11 cellular contexts compared by ENCODE assay signal in genomic region chr11:68528630-68529029, GRCh38.
DNase-seq lines count a peak whose midpoint lies in the region; ATAC-seq and TF ChIP-seq lines count a peak whose summit lies in the region.
"Had no signal": no experiment of that assay in that cellular context is flagged by ENCODE, and none has a peak within 500 bp of the region (broad histone marks: within the 10 kb centered on the region; RNA-seq: fewer than 3 reads in every experiment).

No MANE protein-coding gene starts in this region.

- peaks cover 48% of the 10 kb centered on the region for H3K4me1 Mint-ChIP-seq in activated naive CD4-positive, alpha-beta T cell treated with anti-CD3 and anti-CD28 coated beads, Interleukin-2, amount 10 ng/mL, durations not matched to agents 7 days and 5 days
- H3K4me1 Mint-ChIP-seq in activated B cell treated with CpG ODN at 0.5 μM for 24 hours: peaks cover 29% of the 10 kb centered on the region

- no peak overlapping the region for H2AFZ ChIP-seq in hepatocyte

- POLR2A ChIA-PET in activated B cell treated with CpG ODN at 0.5 μM for 24 hours (lab: Charles Lee): no interaction called here

- H3K4me3 Mint-ChIP-seq in activated naive CD4-positive, alpha-beta T cell treated with anti-CD3 and anti-CD28 coated beads, Interleukin-2, amount 10 ng/mL, durations not matched to agents 7 days and 5 days: no peak overlapping the region
- no peak overlapping the region for H3K4me3 Mint-ChIP-seq in activated B cell treated with CpG ODN at 0.5 μM for 24 hours

- no peaks in the 10 kb centered on the region for H3K27me3 ChIP-seq in hepatocyte
- H3K27me3 ChIP-seq in stomach: no peaks in the 10 kb centered on the region
- no peaks in the 10 kb centered on the region for H3K27me3 ChIP-seq in ascending aorta
- H3K27me3 ChIP-seq: vagina had no signal

- peaks cover 92% of the 10 kb centered on the region for H3K79me2 ChIP-seq in hepatocyte

- TF ChIP-seq CTCF in activated B cell treated with CpG ODN at 0.5 μM for 24 hours (IDR thresholded peaks at IDR 0.05): no peak
- TF ChIP-seq CTCF in hepatocyte (IDR thresholded peaks at IDR 0.05; ENCODE audit: poor library complexity): no peak
- no peak for TF ChIP-seq CTCF in stomach (IDR thresholded peaks at IDR 0.05)
- no peak for TF ChIP-seq CTCF in ascending aorta (IDR thresholded peaks at IDR 0.05)

- no peaks in the 10 kb centered on the region for H3K36me3 ChIP-seq in hepatocyte (replicated peaks; ENCODE audit: insufficient read depth, low read depth)
- peaks cover 0 to 42% (median 39%) of the 10 kb centered on the region in 4 donors for H3K36me3 ChIP-seq in stomach
- H3K36me3 ChIP-seq in ascending aorta: peaks cover 7 to 34% of the 10 kb centered on the region in 2 donors

- no peaks in the 10 kb centered on the region for H3K9me2 ChIP-seq in hepatocyte (replicated peaks; ENCODE audit: insufficient read depth)

- DNase-seq in activated naive CD4-positive, alpha-beta T cell treated with anti-CD3 and anti-CD28 coated beads, Interleukin-2, amount 10 ng/mL, durations not matched to agents 7 days and 5 days: peak; percentile 53
- DNase-seq in activated naive CD4-positive, alpha-beta T cell treated with anti-CD3 and anti-CD28 coated beads, Interleukin-2, amount 50 U/mL, for 16 hours: no peak
- DNase-seq in activated B cell treated with CpG ODN at 0.5 μM for 24 hours (no peak), hepatocyte (ENCODE audit: low spot score) (peak; percentile 47), stomach (no peak), NCI-H1417 (lab: John Stamatoyannopoulos, UW) (no peak), ascending aorta (ENCODE audit: low spot score in 2 of 2) (no peak)
- DNase-seq: NCI-H1694 had no signal

- H3K27me3 Mint-ChIP-seq in activated naive CD4-positive, alpha-beta T cell treated with anti-CD3 and anti-CD28 coated beads, Interleukin-2, amount 10 ng/mL, durations not matched to agents 7 days and 5 days: no peaks in the 10 kb centered on the region
- no peaks in the 10 kb centered on the region for H3K27me3 Mint-ChIP-seq in activated B cell treated with CpG ODN at 0.5 μM for 24 hours

- intact Hi-C loops in activated B cell treated with CpG ODN at 0.5 μM for 24 hours (cut with micrococcal nuclease): no loop called here
- intact Hi-C loops in stomach (cut with DNase I; ENCODE audit: low total_unique reads): no loop called here
- intact Hi-C loops in ascending aorta (cut with DNase I): no loop called here

- H4K20me1 ChIP-seq in hepatocyte (ENCODE audit: insufficient read depth, poor library complexity, severe bottlenecking): peaks cover 32% of the 10 kb centered on the region

- ATAC-seq in activated B cell treated with CpG ODN at 0.5 μM for 24 hours (ENCODE audit: low read depth) (peak; percentile 75), GM18870 (IDR thresholded peaks at IDR 0.05; ENCODE audit: unreplicated experiment) (no peak)

- H3K27ac ChIP-seq in hepatocyte: peak overlapping the region; percentile 15
- H3K27ac ChIP-seq in stomach: peak overlapping the region in 4 of 5 donors; percentile 33 to 59 (median 41)
- no peak overlapping the region for H3K27ac ChIP-seq in ascending aorta
- H3K27ac ChIP-seq: coronary artery, vagina had no signal

- H3K9me3 ChIP-seq in hepatocyte (ENCODE audit: low read depth) (no peaks in the 10 kb centered on the region), stomach (no peaks in the 10 kb centered on the region), ascending aorta (no peaks in the 10 kb centered on the region)
- H3K9me3 ChIP-seq: vagina had no signal

- peaks cover 64% of the 10 kb centered on the region for H3K36me3 Mint-ChIP-seq in activated naive CD4-positive, alpha-beta T cell treated with anti-CD3 and anti-CD28 coated beads, Interleukin-2, amount 10 ng/mL, durations not matched to agents 7 days and 5 days
- H3K36me3 Mint-ChIP-seq in activated B cell treated with CpG ODN at 0.5 μM for 24 hours (ENCODE audit: low read depth): peaks cover 81% of the 10 kb centered on the region

- H3K9me3 Mint-ChIP-seq in activated naive CD4-positive, alpha-beta T cell treated with anti-CD3 and anti-CD28 coated beads, Interleukin-2, amount 10 ng/mL, durations not matched to agents 7 days and 5 days: no peaks in the 10 kb centered on the region
- H3K9me3 Mint-ChIP-seq in activated B cell treated with CpG ODN at 0.5 μM for 24 hours: no peaks in the 10 kb centered on the region

- no peak for TF ChIP-seq POLR2A in stomach (IDR thresholded peaks at IDR 0.05)

- no peak overlapping the region for H3K4me3 ChIP-seq in hepatocyte
- H3K4me3 ChIP-seq in stomach: no peak overlapping the region
- no peak overlapping the region for H3K4me3 ChIP-seq in ascending aorta
- H3K4me3 ChIP-seq: coronary artery, vagina had no signal

- WGBS in hepatocyte (ENCODE audit: low lambda C conversion rate, missing lambda C conversion rate): 73% methylated on average over 5 of the region's 5 CpGs
- 43 to 66% (median 59%) methylated on average over 5 of the region's 5 CpGs for WGBS in stomach, 5 donors

- peak overlapping the region; percentile 81 for H3K27ac Mint-ChIP-seq in activated naive CD4-positive, alpha-beta T cell treated with anti-CD3 and anti-CD28 coated beads, Interleukin-2, amount 10 ng/mL, durations not matched to agents 7 days and 5 days
- peak overlapping the region; percentile 54 for H3K27ac Mint-ChIP-seq in activated B cell treated with CpG ODN at 0.5 μM for 24 hours

- CTCF ChIA-PET in activated naive CD4-positive, alpha-beta T cell treated with anti-CD3 and anti-CD28 coated beads, Interleukin-2, amount 10 ng/mL, durations not matched to agents 7 days and 5 days (lab: Charles Lee): interaction anchor here (0.7 to 1.3 kb wide), 2 partner anchors 52 to 55 kb away, joined by 3 read pairs; no protein-coding TSS in a partner anchor
- CTCF ChIA-PET in activated B cell treated with CpG ODN at 0.5 μM for 24 hours (lab: Charles Lee): no interaction called here

- H3K4me1 ChIP-seq in hepatocyte (ENCODE audit: insufficient read depth): peaks cover 37% of the 10 kb centered on the region
- peaks cover 19 to 91% (median 58%) of the 10 kb centered on the region in 4 donors for H3K4me1 ChIP-seq in stomach
- peaks cover 0 to 12% of the 10 kb centered on the region in 2 donors for H3K4me1 ChIP-seq in ascending aorta

- TF ChIP-seq EP300 in stomach (IDR thresholded peaks at IDR 0.05): no peak

- no peak overlapping the region for H3K4me2 ChIP-seq in hepatocyte

Comparison
In these comparisons a context has a peak if more than half of its experiments do, and no peak if none do; other contexts are left out.
1. DNase-seq: peak in activated naive CD4-positive, alpha-beta T cell treated with anti-CD3 and anti-CD28 coated beads, Interleukin-2, amount 10 ng/mL, durations not matched to agents 7 days and 5 days (single experiment) and hepatocyte (single experiment); none in activated naive CD4-positive, alpha-beta T cell treated with anti-CD3 and anti-CD28 coated beads, Interleukin-2, amount 50 U/mL, for 16 hours (single experiment), activated B cell treated with CpG ODN at 0.5 μM for 24 hours (single experiment), stomach (single experiment), NCI-H1417 (0 of 3) and ascending aorta (0 of 2).
2. H3K27ac ChIP-seq: peak in hepatocyte (single experiment) and stomach (4 of 5); none in ascending aorta (0 of 2).